1 cellular context compared by ENCODE assay signal in genomic region chr7:101217388-101218235, GRCh38.
TF ChIP-seq lines count a peak whose summit lies in the region.

Gene PLOD3 (minus strand): TSS chr7:101217581. CDS start chr7:101217274, 307 bp downstream.
Gene ZNHIT1 (plus strand): TSS chr7:101218165. CDS start chr7:101218196, 31 bp downstream.

TF ChIP-seq in GM12878, 131 proteins besides CTCF, POLR2A, EP300 and RAD21 (continued from another document and continues in another):
- no peak for TF ChIP-seq SMAD5 (IDR thresholded peaks at IDR 0.05; ENCODE audit: low read depth)
- no peak for TF ChIP-seq PRDM15 (CRISPR knock-in tag; IDR thresholded peaks at IDR 0.05)
- peak; percentile 51; the same call in 1 of the 2 replicates for TF ChIP-seq LARP7 (IDR thresholded peaks at IDR 0.05)
- no peak for TF ChIP-seq HDAC6 (IDR thresholded peaks at IDR 0.05; ENCODE audit: unreplicated experiment)
- TF ChIP-seq GABPA (IDR thresholded peaks at IDR 0.05; ENCODE audit: low read depth): peak; percentile 95
- TF ChIP-seq E4F1 (IDR thresholded peaks at IDR 0.05; ENCODE audit: borderline replicate concordance, partially characterized antibody): peak; percentile 30
- peak; percentile 38 to 58; a peak in 3 of 4 replicates for TF ChIP-seq IKZF2 (IDR thresholded peaks at IDR 0.05)
- no peak for TF ChIP-seq RBBP5 (conservative IDR thresholded peaks at IDR 0.05)
- no peak for TF ChIP-seq ZBED1 (IDR thresholded peaks at IDR 0.05; ENCODE audit: borderline replicate concordance)
- TF ChIP-seq RCOR1 (conservative IDR thresholded peaks at IDR 0.05; ENCODE audit: low read depth, low read length): no peak
- no peak for TF ChIP-seq ZNF622 (IDR thresholded peaks at IDR 0.05)
- no peak for TF ChIP-seq REST (IDR thresholded peaks at IDR 0.05; ENCODE audit: low read depth, low read length)
- peak; percentile 72 for TF ChIP-seq CREB1 (IDR thresholded peaks at IDR 0.05; ENCODE audit: low read depth)
- TF ChIP-seq CBFB (IDR thresholded peaks at IDR 0.05; ENCODE audit: low read depth): peak; percentile 73
- TF ChIP-seq MEF2A (IDR thresholded peaks at IDR 0.05; ENCODE audit: insufficient read depth, low read depth, low read length): no peak
- no peak for TF ChIP-seq ZNF217 (IDR thresholded peaks at IDR 0.05)
- no peak for TF ChIP-seq MEF2B (IDR thresholded peaks at IDR 0.05; ENCODE audit: partially characterized antibody, poor library complexity, severe bottlenecking)
- TF ChIP-seq SUPT20H (IDR thresholded peaks at IDR 0.05; ENCODE audit: borderline replicate concordance, control insufficient read depth, low read depth, low read length): no peak
- no peak for TF ChIP-seq SP1 (IDR thresholded peaks at IDR 0.05; ENCODE audit: low read depth, low read length)
- TF ChIP-seq ATF3 (IDR thresholded peaks at IDR 0.05; ENCODE audit: borderline replicate concordance, extremely low read depth, low read depth, low read length): no peak
- no peak for TF ChIP-seq HSF1 (IDR thresholded peaks at IDR 0.05; ENCODE audit: low read depth, low read length)
- TF ChIP-seq SRF (IDR thresholded peaks at IDR 0.05; ENCODE audit: low read depth in 2 of 2, low read length in 2 of 2): peak in 1 of 2 experiments; percentile 45; a peak in 1 of 4 replicates
- TF ChIP-seq POLR2AphosphoS5 (IDR thresholded peaks at IDR 0.05; ENCODE audit: low read length): peak; percentile 42; the same call in 1 of the 2 replicates
- TF ChIP-seq CEBPZ (IDR thresholded peaks at IDR 0.05; ENCODE audit: low read depth, low read length): no peak
- no peak for TF ChIP-seq JUND (IDR thresholded peaks at IDR 0.05; ENCODE audit: low read depth, low read length)
- no peak for TF ChIP-seq KAT2A (conservative IDR thresholded peaks at IDR 0.05; ENCODE audit: control insufficient read depth, low read depth, low read length)
- TF ChIP-seq NRF1 (conservative IDR thresholded peaks at IDR 0.05; ENCODE audit: low read depth, low read length): peak; percentile 82
- TF ChIP-seq YBX1 (IDR thresholded peaks at IDR 0.05): no peak
- TF ChIP-seq RELB (IDR thresholded peaks at IDR 0.05; ENCODE audit: low read depth): no peak
- TF ChIP-seq IRF4 (IDR thresholded peaks at IDR 0.05; ENCODE audit: low read depth, low read length): no peak
- TF ChIP-seq JUNB (IDR thresholded peaks at IDR 0.05): peak; percentile 40; the same call in 1 of the 2 replicates
- no peak for TF ChIP-seq CBX3 (IDR thresholded peaks at IDR 0.05; ENCODE audit: borderline replicate concordance, low read depth)
- TF ChIP-seq PAX8 (IDR thresholded peaks at IDR 0.05): no peak
- TF ChIP-seq STAT1 (conservative IDR thresholded peaks at IDR 0.05): no peak
- no peak for TF ChIP-seq RFX5 (IDR thresholded peaks at IDR 0.05; ENCODE audit: low read depth, low read length)
- no peak for TF ChIP-seq WRNIP1 (IDR thresholded peaks at IDR 0.05; ENCODE audit: borderline replicate concordance, low read depth, low read length)
- TF ChIP-seq ZNF687 (IDR thresholded peaks at IDR 0.05): no peak
- no peak for TF ChIP-seq FOXK2 (IDR thresholded peaks at IDR 0.05)
